In genomic region chr6:2020909-2021308, GRCh38 we compare ENCODE assay signal across 9 cellular contexts.
A peak's percentile ranks its signal among the peaks of the same experiment; 100 is the strongest.
DNase-seq lines count a peak whose midpoint lies in the region; ATAC-seq and TF ChIP-seq lines count a peak whose summit lies in the region.
"Had no signal": no experiment of that assay in that cellular context is flagged by ENCODE, and none has a peak within 500 bp of the region (broad histone marks: within the 10 kb centered on the region; RNA-seq: fewer than 3 reads in every experiment).

No MANE protein-coding gene starts in this region.

- intact Hi-C loops in MCF 10A (cut with micrococcal nuclease), result no loop called here
- intact Hi-C loops in breast epithelium (cut with DNase I; ENCODE audit: low total_unique reads), result no loop called here

- POLR2A ChIA-PET in MCF 10A (lab: Yijun Ruan, JAX), result interaction anchor here (0.6 to 2.8 kb wide), 7 partner anchors 15 to 708 kb away, joined by 3 to 13 read pairs (median 4); no protein-coding TSS in a partner anchor

- BruUV-seq in MCF 10A (replicated peaks; lab: Mats Ljungman, UMichigan), result no TSS peak

- CTCF ChIA-PET in MCF 10A (lab: Yijun Ruan, JAX), result interaction anchor here (0.6 to 0.7 kb wide), 2 partner anchors 9 to 414 kb away, joined by 3 read pairs; no protein-coding TSS in a partner anchor

- H3K27me3 ChIP-seq in breast epithelium, result no peaks in the 10 kb centered on the region
- no peaks in the 10 kb centered on the region for H3K27me3 ChIP-seq in suprapubic skin

- no peak overlapping the region for H3K27ac Mint-ChIP-seq in MCF 10A (ENCODE audit: low read depth, unreplicated experiment)
- H3K27ac Mint-ChIP-seq: CD4-positive, CD25-positive, alpha-beta regulatory T cell had no signal

- TF ChIP-seq EP300 in suprapubic skin (IDR thresholded peaks at IDR 0.05), result no peak

- DNase-seq in MCF 10A (ENCODE audit: unreplicated experiment) (peak; percentile 38), breast epithelium (ENCODE audit: low spot score in 2 of 2) (no peak), NCI-H2171 treated with DMSO at 0.1 percent for 48 hours (lab: John Stamatoyannopoulos, UW) (peak; percentile 72), cardiac fibroblast (ENCODE audit: low read depth in 2 of 2) (peak; percentile 17 to 33), suprapubic skin (ENCODE audit: low spot score in 2 of 2) (no peak), SW480 (ENCODE audit: low spot score) (no peak), NCI-H1930 (lab: John Stamatoyannopoulos, UW) (no peak)
- DNase-seq: CD4-positive, CD25-positive, alpha-beta regulatory T cell had no signal

- no peak for TF ChIP-seq POLR2A in breast epithelium (IDR thresholded peaks at IDR 0.05)
- no peak for TF ChIP-seq POLR2A in suprapubic skin (IDR thresholded peaks at IDR 0.05)

- H3K27ac ChIP-seq in breast epithelium (no peak overlapping the region), suprapubic skin (peak overlapping the region; percentile 52)

- no peaks in the 10 kb centered on the region for H3K4me1 ChIP-seq in breast epithelium
- H3K4me1 ChIP-seq in suprapubic skin, result peaks cover 17% of the 10 kb centered on the region

- no peaks in the 10 kb centered on the region for H3K27me3 Mint-ChIP-seq in MCF 10A (ENCODE audit: insufficient read depth, unreplicated experiment)

- TF ChIP-seq CTCF in MCF 10A (IDR thresholded peaks at IDR 0.05; ENCODE audit: unreplicated experiment), result no peak
- no peak for TF ChIP-seq CTCF in breast epithelium (IDR thresholded peaks at IDR 0.05)
- no peak for TF ChIP-seq CTCF in cardiac fibroblast (IDR thresholded peaks at IDR 0.05; ENCODE audit: low read depth, low read length)
- no peak for TF ChIP-seq CTCF in suprapubic skin (IDR thresholded peaks at IDR 0.05)

- no peaks in the 10 kb centered on the region for H3K36me3 ChIP-seq in breast epithelium
- no peaks in the 10 kb centered on the region for H3K36me3 ChIP-seq in suprapubic skin

- no peaks in the 10 kb centered on the region for H3K36me3 Mint-ChIP-seq in MCF 10A (ENCODE audit: insufficient read depth, unreplicated experiment)

- peaks cover 21% of the 10 kb centered on the region for H3K4me1 Mint-ChIP-seq in MCF 10A (ENCODE audit: insufficient read depth, unreplicated experiment)

- ATAC-seq in GM19467 (IDR thresholded peaks at IDR 0.05; ENCODE audit: unreplicated experiment), result no peak

- peaks cover 2% of the 10 kb centered on the region for H3K9me3 Mint-ChIP-seq in MCF 10A (ENCODE audit: unreplicated experiment)

- H3K9me3 ChIP-seq in breast epithelium, result peaks cover 0 to under 1% of the 10 kb centered on the region in 2 donors
- no peaks in the 10 kb centered on the region for H3K9me3 ChIP-seq in suprapubic skin

- H3K4me3 ChIP-seq in breast epithelium, result no peak overlapping the region
- H3K4me3 ChIP-seq in cardiac fibroblast (replicated peaks in 1 of 2; ENCODE audit: low read depth in 2 of 2, low read length in 2 of 2), result no peak overlapping the region
- H3K4me3 ChIP-seq in suprapubic skin, result no peak overlapping the region

- peak overlapping the region; percentile 19 for H3K4me3 Mint-ChIP-seq in MCF 10A (ENCODE audit: unreplicated experiment)
- H3K4me3 Mint-ChIP-seq: CD4-positive, CD25-positive, alpha-beta regulatory T cell had no signal

Comparison
In these comparisons a context has a peak if more than half of its experiments do, and no peak if none do; other contexts are left out.
1. DNase-seq: peak in MCF 10A (single experiment), NCI-H2171 treated with DMSO at 0.1 percent for 48 hours (single experiment) and cardiac fibroblast (2 of 2); none in breast epithelium (0 of 2), suprapubic skin (0 of 2), SW480 (single experiment) and NCI-H1930 (0 of 2).